ENCODE assay signal across 29 cellular contexts in the genomic region with DNA sequence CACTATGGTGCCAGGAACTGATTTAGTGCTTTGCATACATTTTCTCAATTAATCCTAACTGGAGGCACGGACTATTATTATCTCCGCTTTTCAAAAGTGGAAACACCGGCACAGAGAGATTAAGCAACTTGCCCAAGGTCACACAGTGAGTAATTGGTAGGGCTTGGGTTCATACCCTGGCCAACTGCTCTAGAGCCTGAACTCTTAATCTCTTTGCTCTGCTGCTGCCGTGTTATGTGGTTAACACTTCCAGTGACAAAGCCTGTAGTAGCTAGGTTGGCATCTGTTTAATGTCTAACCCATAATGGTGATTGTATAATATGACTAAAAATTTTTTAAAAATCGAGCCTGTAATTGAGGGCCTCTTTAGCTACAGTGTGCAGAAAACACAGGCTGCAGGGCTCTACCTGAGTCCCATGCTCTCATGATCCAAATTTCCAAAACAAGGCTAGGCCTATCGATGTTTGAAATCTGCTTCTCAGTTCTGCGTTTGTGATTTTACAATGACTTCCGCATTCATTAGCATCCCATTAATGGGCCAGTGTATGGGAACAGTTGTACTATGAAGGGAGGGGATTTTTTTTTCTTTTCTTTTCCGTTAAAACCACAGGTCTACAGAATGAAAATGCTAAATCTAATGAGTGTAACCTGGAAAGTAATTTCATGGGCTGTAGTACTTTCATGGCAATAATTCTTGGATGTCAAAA.
DNase-seq lines count a peak whose midpoint lies in the region; ATAC-seq, FAIRE-seq and TF ChIP-seq lines count a peak whose summit lies in the region.
"Had no signal": no experiment of that assay in that cellular context is flagged by ENCODE, and none has a peak within 500 bp of the region (broad histone marks: within the 10 kb centered on the region; RNA-seq: fewer than 3 reads in every experiment).

No MANE protein-coding gene starts in this region.

- BruUV-seq in HepG2 (replicated peaks; lab: Mats Ljungman, UMichigan), result no TSS peak

- no peak overlapping the region for H3K4me3 Mint-ChIP-seq in central memory CD8-positive, alpha-beta T cell
- no peak overlapping the region for H3K4me3 Mint-ChIP-seq in neural progenitor cell
- H3K4me3 Mint-ChIP-seq: activated CD4-positive, alpha-beta memory T cell treated with anti-CD3 and anti-CD28 coated beads for 36 hours; nephron progenitor cell had no signal

- no peaks in the 10 kb centered on the region for H3K36me3 ChIP-seq in HepG2 (replicated peaks in 1 of 2; ENCODE audit: control insufficient read depth in 1 of 2, insufficient read depth in 2 of 2, low read length in 2 of 2)
- no peaks in the 10 kb centered on the region for H3K36me3 ChIP-seq in right lobe of liver
- H3K36me3 ChIP-seq in thyroid gland, result no peaks in the 10 kb centered on the region
- no peaks in the 10 kb centered on the region for H3K36me3 ChIP-seq in neural progenitor cell
- H3K36me3 ChIP-seq: BLaER1, cardiac muscle cell, SJSA1 had no signal

- no peak for FAIRE-seq in HepG2 (lab: Jason Lieb, UNC)
- FAIRE-seq: A204.1, D721Med, endothelial cell of umbilical vein, G401.6 had no signal

- intact Hi-C loops in HepG2 (cut with micrococcal nuclease; ENCODE audit: unreplicated experiment) (no loop called here), right lobe of liver (cut with DNase I) (no loop called here), thyroid gland (cut with DNase I) (no loop called here), head of caudate nucleus (cut with DNase I) (no loop called here)

- no peak overlapping the region for H3K27ac ChIP-seq in HepG2 (ENCODE audit: extremely low read length, insufficient read depth, low read length)
- no peak overlapping the region for H3K27ac ChIP-seq in right lobe of liver
- H3K27ac ChIP-seq in thyroid gland, result peak overlapping the region; percentile 86 to 94 (median 91)
- H3K27ac ChIP-seq in neural progenitor cell, result no peak overlapping the region
- H3K27ac ChIP-seq: BLaER1, cardiac muscle cell, PC-9, SJSA1 had no signal

- H3K27me3 Mint-ChIP-seq in central memory CD8-positive, alpha-beta T cell, result no peaks in the 10 kb centered on the region
- no peaks in the 10 kb centered on the region for H3K27me3 Mint-ChIP-seq in neural progenitor cell (ENCODE audit: insufficient read depth, low read depth)
- H3K27me3 Mint-ChIP-seq: activated CD4-positive, alpha-beta memory T cell treated with anti-CD3 and anti-CD28 coated beads for 36 hours had no signal

- CTCF ChIA-PET in HepG2 (lab: Yijun Ruan, JAX; ENCODE audit: low intra/inter-chr PET ratio, low total read pairs), result no interaction called here

- H3K36me3 Mint-ChIP-seq in central memory CD8-positive, alpha-beta T cell (ENCODE audit: insufficient read depth), result no peaks in the 10 kb centered on the region
- no peaks in the 10 kb centered on the region for H3K36me3 Mint-ChIP-seq in neural progenitor cell
- H3K36me3 Mint-ChIP-seq: activated CD4-positive, alpha-beta memory T cell treated with anti-CD3 and anti-CD28 coated beads for 36 hours had no signal

- H4K20me1 ChIP-seq in HepG2 (ENCODE audit: insufficient read depth, low read length) (no peaks in the 10 kb centered on the region), neural progenitor cell (ENCODE audit: low read depth) (no peaks in the 10 kb centered on the region)
- H4K20me1 ChIP-seq: BLaER1 had no signal

- POLR2A ChIA-PET in HepG2 (lab: Yijun Ruan, JAX), result interaction anchor here (1.8 kb wide), 1 partner anchor 11 kb away, joined by 6 read pairs; no protein-coding TSS in a partner anchor

- no peak for TF ChIP-seq CTCF in HepG2 (CRISPR knock-in tag; IDR thresholded peaks at IDR 0.05)
- TF ChIP-seq CTCF in right lobe of liver (IDR thresholded peaks at IDR 0.05), result no peak
- no peak for TF ChIP-seq CTCF in thyroid gland (IDR thresholded peaks at IDR 0.05)
- TF ChIP-seq CTCF in GM13976 (IDR thresholded peaks at IDR 0.05; ENCODE audit: borderline replicate concordance, control extremely low read depth, extremely low read depth, insufficient read depth, missing control alignments), result no peak
- TF ChIP-seq CTCF in neural progenitor cell (IDR thresholded peaks at IDR 0.05), result no peak

- peak overlapping the region; percentile 10; the same call in 1 of the 2 replicates for H3K4me2 ChIP-seq in HepG2 (ENCODE audit: low read depth, low read length)
- H3K4me2 ChIP-seq in neural progenitor cell, result no peak overlapping the region
- H3K4me2 ChIP-seq: BLaER1, PC-9 had no signal

- H3K27me3 ChIP-seq in HepG2 (ENCODE audit: control insufficient read depth in 1 of 2, insufficient read depth in 2 of 2, low read length in 2 of 2), result no peaks in the 10 kb centered on the region; a peak in 1 of 5 replicates
- no peaks in the 10 kb centered on the region for H3K27me3 ChIP-seq in right lobe of liver
- H3K27me3 ChIP-seq in thyroid gland, result no peaks in the 10 kb centered on the region
- H3K27me3 ChIP-seq in neural progenitor cell, result no peaks in the 10 kb centered on the region
- H3K27me3 ChIP-seq: BLaER1, SJSA1 had no signal

- ATAC-seq in HepG2 (peak; percentile 60), right lobe of liver (no peak)
- ATAC-seq in central memory CD8-positive, alpha-beta T cell (replicated peaks; ENCODE audit: extremely low read depth, poor library complexity, severe bottlenecking), result peak; percentile 83

- H3K9ac ChIP-seq in HepG2 (ENCODE audit: insufficient read depth, low read depth, low read length) (no peak overlapping the region), neural progenitor cell (no peak overlapping the region)
- H3K9ac ChIP-seq: BLaER1 had no signal

- in situ Hi-C loops in HepG2 (cut with HindIII; ENCODE audit: extremely low pct_ligation_motif_present, low pct_unique_long_range_greater_than_20kb), result no loop called here
- in situ Hi-C loops in GM13976 (cut with MboI; ENCODE audit: low sequenced_read_pairs, unreplicated experiment), result no loop called here

- TF ChIP-seq EP300 in HepG2 (IDR thresholded peaks at IDR 0.05; ENCODE audit: low read depth in 2 of 2, low read length in 2 of 2) (no peak), HepG2 (CRISPR knock-in tag; IDR thresholded peaks at IDR 0.05; ENCODE audit: borderline replicate concordance) (no peak)

- no peaks in the 10 kb centered on the region for H3F3A ChIP-seq in neural progenitor cell (ENCODE audit: low read depth)

- no peak for TF ChIP-seq POLR2A in HepG2 (IDR thresholded peaks at IDR 0.05; ENCODE audit: insufficient read depth in 1 of 2, low read depth in 2 of 2, low read length in 2 of 2)
- TF ChIP-seq POLR2A in right lobe of liver (IDR thresholded peaks at IDR 0.05), result no peak
- peak in 1 of 2 donors; percentile 47 for TF ChIP-seq POLR2A in thyroid gland (IDR thresholded peaks at IDR 0.05)

- DNase-seq in HepG2 (ENCODE audit: low spot score), result peak; percentile 6
- DNase-seq in right lobe of liver, result no peak
- DNase-seq in central memory CD8-positive, alpha-beta T cell (ENCODE audit: low spot score in 2 of 2), result no peak
- DNase-seq in kidney tubule cell (ENCODE audit: low spot score), result peak; percentile 73
- peak; percentile 46 to 49 for DNase-seq in thyroid gland
- DNase-seq in head of caudate nucleus, result no peak
- no peak for DNase-seq in GM13976 (ENCODE audit: low spot score)
- no peak for DNase-seq in neural progenitor cell (ENCODE audit: low spot score)
- DNase-seq: activated CD4-positive, alpha-beta memory T cell treated with anti-CD3 and anti-CD28 coated beads for 36 hours; activated gamma-delta T cell; dermis blood vessel endothelial cell; foreskin fibroblast; H7; KBM-7; kidney glomerular epithelial cell; midbrain; MV-4-11; NCI-H187; NCI-H2227 treated with DMSO at 0.1 percent for 48 hours; nephron progenitor cell; PC-9; T-helper 2 cell had no signal

- H3K9me3 ChIP-seq in HepG2 (ENCODE audit: low read length) (peaks cover 6% of the 10 kb centered on the region; the same call in 1 of the 2 replicates), right lobe of liver (no peaks in the 10 kb centered on the region), thyroid gland (no peaks in the 10 kb centered on the region), neural progenitor cell (ENCODE audit: low read depth) (no peaks in the 10 kb centered on the region)
- H3K9me3 ChIP-seq: BLaER1 had no signal

- H3K79me2 ChIP-seq in HepG2 (ENCODE audit: insufficient read depth, low read length), result no peaks in the 10 kb centered on the region
- no peaks in the 10 kb centered on the region for H3K79me2 ChIP-seq in neural progenitor cell (ENCODE audit: low read depth)

- H3K4me3 ChIP-seq in HepG2 (replicated peaks in 1 of 3; ENCODE audit: insufficient read depth in 1 of 3, low read depth in 2 of 3, low read length in 3 of 3), result no peak overlapping the region
- H3K4me3 ChIP-seq in right lobe of liver, result no peak overlapping the region
- no peak overlapping the region for H3K4me3 ChIP-seq in thyroid gland (replicated peaks in 1 of 3)
- H3K4me3 ChIP-seq in neural progenitor cell, result no peak overlapping the region
- H3K4me3 ChIP-seq: BLaER1, cardiac muscle cell, PC-9, SJSA1 had no signal

- H3K4me1 ChIP-seq in HepG2 (ENCODE audit: insufficient read depth, low read length), result peaks cover 21% of the 10 kb centered on the region
- H3K4me1 ChIP-seq in right lobe of liver, result no peaks in the 10 kb centered on the region
- peaks cover 48 to 49% of the 10 kb centered on the region in 2 donors for H3K4me1 ChIP-seq in thyroid gland
- peaks cover 5% of the 10 kb centered on the region for H3K4me1 ChIP-seq in neural progenitor cell
- H3K4me1 ChIP-seq: BLaER1, SJSA1 had no signal

- H3K27ac Mint-ChIP-seq in central memory CD8-positive, alpha-beta T cell (ENCODE audit: low read depth), result no peak overlapping the region
- no peak overlapping the region for H3K27ac Mint-ChIP-seq in neural progenitor cell
- H3K27ac Mint-ChIP-seq: activated CD4-positive, alpha-beta memory T cell treated with anti-CD3 and anti-CD28 coated beads for 36 hours; nephron progenitor cell had no signal

- no peak overlapping the region for H2AFZ ChIP-seq in HepG2 (ENCODE audit: low read length)
- no peak overlapping the region for H2AFZ ChIP-seq in neural progenitor cell (replicated peaks)
- H2AFZ ChIP-seq: PC-9 had no signal

- no peaks in the 10 kb centered on the region for H3K9me3 Mint-ChIP-seq in central memory CD8-positive, alpha-beta T cell
- H3K9me3 Mint-ChIP-seq in neural progenitor cell, result peaks cover 12% of the 10 kb centered on the region

- H3K4me1 Mint-ChIP-seq in central memory CD8-positive, alpha-beta T cell, result peaks cover 5% of the 10 kb centered on the region
- H3K4me1 Mint-ChIP-seq in neural progenitor cell, result peaks cover 12% of the 10 kb centered on the region

- TF ChIP-seq RAD21 in HepG2 (CRISPR knock-in tag; IDR thresholded peaks at IDR 0.05), result no peak

- WGBS in HepG2 (ENCODE audit: low lambda C conversion rate), result 29% methylated on average over 9 of the region's 9 CpGs
- WGBS in right lobe of liver (ENCODE audit: insufficient coverage, low coverage, low lambda C conversion rate, missing lambda C conversion rate), result 88% methylated on average over 6 of the region's 9 CpGs
- 48 to 49% methylated on average over 9 of the region's 9 CpGs for WGBS in thyroid gland, 2 donors

TF ChIP-seq in HepG2, 621 proteins besides CTCF, POLR2A, EP300 and RAD21:
- TF ChIP-seq ZNF768 (CRISPR knock-in tag; IDR thresholded peaks at IDR 0.05) (peak; percentile 70; the same call in 1 of the 2 replicates), ZFP90 (CRISPR knock-in tag; IDR thresholded peaks at IDR 0.05; ENCODE audit: borderline replicate concordance) (no peak), CEBPB (IDR thresholded peaks at IDR 0.05; ENCODE audit: borderline replicate concordance, low read depth, low read length) (0 out of 2 replicates have a peak, but pooled peaks have one; percentile 18)

Comparison
In these comparisons a context has a peak if more than half of its experiments do, and no peak if none do; other contexts are left out.
1. ATAC-seq: peak in HepG2 (single experiment) and central memory CD8-positive, alpha-beta T cell (single experiment); none in right lobe of liver (0 of 4).
2. DNase-seq: peak in HepG2 (single experiment), kidney tubule cell (single experiment) and thyroid gland (2 of 2); none in right lobe of liver (0 of 3), central memory CD8-positive, alpha-beta T cell (0 of 2), head of caudate nucleus (0 of 42), GM13976 (single experiment) and neural progenitor cell (single experiment).
3. H3K27ac ChIP-seq: peak in thyroid gland (3 of 3); none in HepG2 (single experiment), right lobe of liver (0 of 3) and neural progenitor cell (single experiment).